In genomic region chr17:81526662-81527571, GRCh38 we compare ENCODE assay signal across 1 cellular context.
TF ChIP-seq lines count a peak whose summit lies in the region.

No MANE protein-coding gene starts in this region.

TF ChIP-seq in H1, 55 proteins besides CTCF, POLR2A, EP300 and RAD21:
- TF ChIP-seq SP4 (IDR thresholded peaks at IDR 0.05; ENCODE audit: low read length) (no peak), BACH1 (IDR thresholded peaks at IDR 0.05; ENCODE audit: low read length) (no peak), JUN (IDR thresholded peaks at IDR 0.05; ENCODE audit: low read depth, low read length) (no peak), BCL11A (IDR thresholded peaks at IDR 0.05; ENCODE audit: low read depth in 2 of 2, low read length in 2 of 2) (no peak), ASH2L (IDR thresholded peaks at IDR 0.05; ENCODE audit: low read length) (no peak)
TF ChIP-seq in H1: peak in this region for 0.
